ENCODE assay signal across 12 cellular contexts in genomic region chr7:42272793-42273665, GRCh38. TPM values are rescaled to one million over a fixed set of nuclear protein-coding genes. Genes with fewer than 3 reads are reported as not detected.
DNase-seq lines count a peak whose midpoint lies in the region; ATAC-seq and TF ChIP-seq lines count a peak whose summit lies in the region.
"Had no signal": no experiment of that assay in that cellular context is flagged by ENCODE, and none has a peak within 500 bp of the region (broad histone marks: within the 10 kb centered on the region; RNA-seq: fewer than 3 reads in every experiment).

No MANE protein-coding gene starts in this region.

- no peaks in the 10 kb centered on the region for H3K36me3 Mint-ChIP-seq in activated CD4-positive, alpha-beta T cell treated with anti-CD3 and anti-CD28 coated beads for 36 hours (ENCODE audit: low read depth)
- H3K36me3 Mint-ChIP-seq in type B pancreatic cell = no peaks in the 10 kb centered on the region
- H3K36me3 Mint-ChIP-seq: activated CD4-positive, alpha-beta memory T cell treated with anti-CD3 and anti-CD28 coated beads for 36 hours had no signal

- H3K4me3 ChIP-seq in Panc1 (ENCODE audit: low read depth in 2 of 2, low read length in 2 of 2) = no peak overlapping the region
- H3K4me3 ChIP-seq in fibroblast of mammary gland (ENCODE audit: control insufficient read depth, low read depth, low read length) = no peak overlapping the region
- H3K4me3 ChIP-seq in ovary = no peak overlapping the region

- in situ Hi-C loops in Panc1 (cut with HindIII; ENCODE audit: low pct_unique_long_range_greater_than_20kb, low sequenced_read_pairs) = no loop called here

- H3K9me3 Mint-ChIP-seq in activated CD4-positive, alpha-beta T cell treated with anti-CD3 and anti-CD28 coated beads for 36 hours (ENCODE audit: low read depth) = no peaks in the 10 kb centered on the region
- H3K9me3 Mint-ChIP-seq in type B pancreatic cell = no peaks in the 10 kb centered on the region
- H3K9me3 Mint-ChIP-seq: activated CD4-positive, alpha-beta memory T cell treated with anti-CD3 and anti-CD28 coated beads for 36 hours; immature natural killer cell had no signal

- H3K4me1 ChIP-seq in Panc1 (ENCODE audit: control insufficient read depth, insufficient read depth, low read length) (no peaks in the 10 kb centered on the region), ovary (ENCODE audit: insufficient read depth) (no peaks in the 10 kb centered on the region)
- H3K4me1 ChIP-seq: BE2C had no signal

- no TSS peak for BruUV-seq in Panc1 (replicated peaks; lab: Mats Ljungman, UMichigan)

- POLR2A ChIA-PET in activated CD4-positive, alpha-beta T cell treated with anti-CD3 and anti-CD28 coated beads for 36 hours (lab: Charles Lee) = no interaction called here
- POLR2A ChIA-PET in Panc1 (lab: Charles Lee) = no interaction called here

- intact Hi-C loops in activated CD4-positive, alpha-beta T cell treated with anti-CD3 and anti-CD28 coated beads for 36 hours (cut with DNase I, micrococcal nuclease) = no loop called here
- intact Hi-C loops in Panc1 (cut with micrococcal nuclease; ENCODE audit: unreplicated experiment) = loop anchor here (10.0 kb wide), 1 partner anchor 562 kb away; no protein-coding TSS in a partner anchor
- intact Hi-C loops in ovary (cut with DNase I) = no loop called here

- TF ChIP-seq CTCF in Panc1 (IDR thresholded peaks at IDR 0.05) (peak; percentile 9; the same call in 1 of the 2 replicates), fibroblast of mammary gland (conservative IDR thresholded peaks at IDR 0.05; ENCODE audit: control insufficient read depth, insufficient read depth, low read depth, low read length) (peak; percentile 78), type B pancreatic cell (conservative IDR thresholded peaks at IDR 0.05) (peak; percentile 52), ovary (IDR thresholded peaks at IDR 0.05) (no peak)

- H3K27ac Mint-ChIP-seq in activated CD4-positive, alpha-beta T cell treated with anti-CD3 and anti-CD28 coated beads for 36 hours = no peak overlapping the region
- H3K27ac Mint-ChIP-seq in type B pancreatic cell = peak overlapping the region; percentile 1
- H3K27ac Mint-ChIP-seq: activated CD4-positive, alpha-beta memory T cell treated with anti-CD3 and anti-CD28 coated beads for 36 hours; immature natural killer cell had no signal

- no peaks in the 10 kb centered on the region for H3K36me3 ChIP-seq in Panc1 (ENCODE audit: control insufficient read depth, insufficient read depth, low read length)
- H3K36me3 ChIP-seq in ovary = no peaks in the 10 kb centered on the region
- H3K36me3 ChIP-seq: BE2C had no signal

- peak; percentile 70 for ATAC-seq in activated CD4-positive, alpha-beta T cell treated with anti-CD3 and anti-CD28 coated beads for 36 hours
- ATAC-seq in Panc1 = no peak; the same call in 1 of the 2 replicates
- ATAC-seq: stimulated activated naive CD8-positive, alpha-beta T cell treated with anti-CD3 and anti-CD28 coated beads, Interleukin-15, Interleukin-2, amounts not matched to agents 100 U/mL and 50 U/mL, for 24 hours had no signal

- no peak for TF ChIP-seq POLR2A in ovary (IDR thresholded peaks at IDR 0.05)

- no peaks in the 10 kb centered on the region for H3K27me3 ChIP-seq in Panc1 (ENCODE audit: control insufficient read depth, insufficient read depth, low read length)
- no peaks in the 10 kb centered on the region for H3K27me3 ChIP-seq in ovary
- H3K27me3 ChIP-seq: BE2C had no signal

- H3K27ac ChIP-seq in Panc1 (ENCODE audit: low read length) (no peak overlapping the region), ovary (no peak overlapping the region)

- no peak for TF ChIP-seq EP300 in ovary (IDR thresholded peaks at IDR 0.05)

- no peak for DNase-seq in activated CD4-positive, alpha-beta T cell treated with anti-CD3 and anti-CD28 coated beads for 36 hours
- no peak for DNase-seq in activated CD4-positive, alpha-beta T cell treated with anti-CD3 and anti-CD28 coated beads for 1 hour
- DNase-seq in Panc1 (ENCODE audit: low read depth, low spot score) = no peak
- peak; percentile 79 for DNase-seq in fibroblast of mammary gland (ENCODE audit: low read depth)
- DNase-seq in type B pancreatic cell (ENCODE audit: extremely low spot score, unreplicated experiment) = no peak
- DNase-seq in ovary = no peak
- no peak for DNase-seq in NCI-H128 (lab: John Stamatoyannopoulos, UW; ENCODE audit: unreplicated experiment)
- DNase-seq in activated CD4-positive, CD25-positive, alpha-beta regulatory T cell (lab: John Stamatoyannopoulos, UW) = no peak
- DNase-seq: activated CD4-positive, alpha-beta memory T cell treated with anti-CD3 and anti-CD28 coated beads for 36 hours; BE2C; immature natural killer cell; stimulated activated naive CD8-positive, alpha-beta T cell treated with anti-CD3 and anti-CD28 coated beads, Interleukin-15, Interleukin-2, amounts not matched to agents 100 U/mL and 50 U/mL, for 24 hours had no signal

- no peak overlapping the region for H3K4me3 Mint-ChIP-seq in activated CD4-positive, alpha-beta T cell treated with anti-CD3 and anti-CD28 coated beads for 36 hours
- no peak overlapping the region for H3K4me3 Mint-ChIP-seq in type B pancreatic cell
- H3K4me3 Mint-ChIP-seq: activated CD4-positive, alpha-beta memory T cell treated with anti-CD3 and anti-CD28 coated beads for 36 hours; immature natural killer cell had no signal

- CTCF ChIA-PET in activated CD4-positive, alpha-beta T cell treated with anti-CD3 and anti-CD28 coated beads for 36 hours (lab: Charles Lee) = interaction anchor here (0.6 kb wide), 1 partner anchor 181 kb away, joined by 3 read pairs; no protein-coding TSS in a partner anchor
- CTCF ChIA-PET in Panc1 (lab: Charles Lee) = no interaction called here

- H3K4me1 Mint-ChIP-seq in activated CD4-positive, alpha-beta T cell treated with anti-CD3 and anti-CD28 coated beads for 36 hours = peaks cover 9% of the 10 kb centered on the region
- H3K4me1 Mint-ChIP-seq in type B pancreatic cell (ENCODE audit: unreplicated experiment) = peaks cover 15% of the 10 kb centered on the region

- H3K9me3 ChIP-seq in Panc1 (ENCODE audit: control insufficient read depth, insufficient read depth, low read depth, low read length) = no peaks in the 10 kb centered on the region
- no peaks in the 10 kb centered on the region for H3K9me3 ChIP-seq in ovary
- H3K9me3 ChIP-seq: BE2C had no signal

- peaks cover 15% of the 10 kb centered on the region for H3K27me3 Mint-ChIP-seq in activated CD4-positive, alpha-beta T cell treated with anti-CD3 and anti-CD28 coated beads for 36 hours
- H3K27me3 Mint-ChIP-seq in type B pancreatic cell = no peaks in the 10 kb centered on the region
- H3K27me3 Mint-ChIP-seq: activated CD4-positive, alpha-beta memory T cell treated with anti-CD3 and anti-CD28 coated beads for 36 hours had no signal

- WGBS in ovary, 3 donors = 69 to 75% (median 74%) methylated on average over 3 of the region's 3 CpGs

RNA-seq across cellular contexts. Expression of gene GLI3, which starts 36.0 kb away (rescaled TPM):
- under 1 TPM; 0.18 to 0.30 TPM for total RNA-seq in activated CD4-positive, alpha-beta T cell treated with anti-CD3 and anti-CD28 coated beads for 36 hours
- 3.7 TPM for total RNA-seq in Panc1 (2021; ENCODE audit: unreplicated experiment)
- polyA plus RNA-seq in Panc1 (2012; ENCODE audit: insufficient read length) = 0.84 TPM
- 58.0 and 141 TPM in 2 replicates for total RNA-seq in type B pancreatic cell (ENCODE audit: low replicate concordance)
- 10 to 100 TPM; 10.3 to 67.1 (median 54.2) TPM for total RNA-seq in ovary
- polyA plus RNA-seq in ovary = 10 to 100 TPM in 1 of 2 donors, 1 to 10 TPM in 1; 9.5 to 18.0 TPM

Comparison
In these comparisons a context has a peak if more than half of its experiments do, and no peak if none do; other contexts are left out.
1. CTCF ChIP-seq: peak in Panc1 (single experiment), fibroblast of mammary gland (single experiment) and type B pancreatic cell (single experiment); none in ovary (0 of 3).